ENCODE assay signal across 17 cellular contexts in the genomic region with DNA sequence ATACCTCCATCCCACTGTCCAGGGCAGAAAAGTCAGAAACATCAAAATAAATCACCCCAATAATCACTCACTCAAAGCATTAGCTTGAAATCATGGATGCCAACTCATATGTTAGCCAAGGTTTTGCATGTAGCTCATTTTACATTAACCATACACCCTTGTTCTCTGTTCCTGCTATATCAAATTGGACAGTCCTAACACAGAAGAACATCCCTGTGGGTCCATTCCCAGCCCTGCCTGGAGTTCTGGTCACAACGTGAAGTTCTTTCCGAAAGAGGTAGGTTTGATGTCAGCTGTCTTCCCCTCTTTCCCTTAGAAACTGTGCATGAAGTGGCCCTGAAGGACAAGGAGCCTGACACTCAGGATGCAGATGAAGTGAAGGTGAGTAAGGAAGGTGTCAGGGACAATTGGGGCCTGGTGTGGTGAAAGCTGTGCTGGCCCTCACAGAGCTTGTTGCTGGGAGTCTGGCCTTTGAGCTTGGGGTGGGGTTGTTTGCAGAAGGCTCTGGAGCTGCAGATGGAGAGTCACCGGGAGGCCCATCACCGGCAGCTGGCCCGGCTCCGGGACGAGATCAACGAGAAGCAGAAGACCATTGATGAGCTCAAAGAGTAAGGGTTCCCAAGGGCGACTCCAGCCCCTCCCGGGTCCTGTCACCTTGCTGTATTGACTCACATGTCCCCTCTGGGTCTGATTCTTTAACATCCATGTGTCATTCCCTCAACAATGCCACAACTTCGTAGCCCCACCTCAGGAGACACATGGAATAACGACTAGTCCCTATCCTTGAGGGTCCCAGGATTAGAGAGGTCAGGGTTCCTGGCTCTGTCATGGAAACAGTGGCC.
"Had no signal": no experiment of that assay in that cellular context is flagged by ENCODE, and none has a peak within 500 bp of the region (broad histone marks: within the 10 kb centered on the region; RNA-seq: fewer than 3 reads in every experiment).

No MANE protein-coding gene starts in this region.

- FAIRE-seq: kidney had no signal

- DNase-seq: activated CD4-positive, alpha-beta memory T cell treated with anti-CD3 and anti-CD28 coated beads for 36 hours; activated CD4-positive, alpha-beta T cell treated with anti-CD3 and anti-CD28 coated beads for 48 hours; activated CD4-positive, CD25-positive, alpha-beta regulatory T cell; activated naive CD4-positive, alpha-beta T cell treated with anti-CD3 and anti-CD28 coated beads, Interleukin-2, amount 50 U/mL, for 16 hours; activated naive CD8-positive, alpha-beta T cell treated with anti-CD3 and anti-CD28 coated beads, Interleukin-2, amount 50 U/mL, for 24 hours; activated T-cell treated with anti-CD3 and anti-CD28 coated beads, Interleukin-2, amount 50 U/mL, for 48 hours; heart left ventricle; kidney; left lung; midbrain; stimulated activated CD4-positive, alpha-beta T cell treated with anti-CD3 and anti-CD28 coated beads, Interleukin-4, amount 100 ng/mL, for 4 hours; substantia nigra; thyroid gland had no signal

- ATAC-seq: activated naive CD8-positive, alpha-beta T cell treated with anti-CD3 and anti-CD28 coated beads, Interleukin-2, amount 50 U/mL, for 24 hours; gastroesophageal sphincter; heart left ventricle; left lung had no signal

- H3K9me3 ChIP-seq: gastroesophageal sphincter, heart left ventricle, left lung, prostate gland, thyroid gland had no signal

- H3K4me3 ChIP-seq: cardiac muscle cell, gastroesophageal sphincter, heart left ventricle, left lung, prostate gland, thyroid gland had no signal

- H3K4me1 ChIP-seq: gastroesophageal sphincter, heart left ventricle, left lung, prostate gland, thyroid gland had no signal

- H3K36me3 ChIP-seq: cardiac muscle cell, heart left ventricle, left lung, prostate gland, thyroid gland had no signal

- H3K27me3 ChIP-seq: cardiac muscle cell, gastroesophageal sphincter, left lung, thyroid gland had no signal

- H3K27ac ChIP-seq: cardiac muscle cell, epithelial cell of prostate, gastroesophageal sphincter, heart left ventricle, left lung, prostate gland, thyroid gland had no signal
